ENCODE assay signal across 8 cellular contexts in genomic region chr10:119517235-119518141, GRCh38. TPM values are rescaled to one million over a fixed set of nuclear protein-coding genes. Genes with fewer than 3 reads are reported as not detected.
DNase-seq lines count a peak whose midpoint lies in the region; ATAC-seq and TF ChIP-seq lines count a peak whose summit lies in the region.

No MANE protein-coding gene starts in this region.

- TF ChIP-seq CTCF in heart right ventricle (IDR thresholded peaks at IDR 0.05) (no peak), neutrophil (IDR thresholded peaks at IDR 0.05) (no peak)

- peaks cover 29% of the 10 kb centered on the region for H3K36me3 Mint-ChIP-seq in T-cell
- H3K36me3 Mint-ChIP-seq in central memory CD8-positive, alpha-beta T cell (ENCODE audit: insufficient read depth), result peaks cover 35% of the 10 kb centered on the region

- H3K27me3 ChIP-seq in heart right ventricle (peaks cover 0 to 6% (median 0%) of the 10 kb centered on the region in 7 donors), neutrophil (no peaks in the 10 kb centered on the region)

- peak overlapping the region in 2 of 10 donors; percentile 1 to 86 for H3K27ac ChIP-seq in heart right ventricle
- H3K27ac ChIP-seq in neutrophil, result peak overlapping the region; percentile 63

- intact Hi-C loops in heart right ventricle (cut with DNase I), result no loop called here
- intact Hi-C loops in Right ventricle myocardium superior (cut with DNase I), result no loop called here

- no peak for DNase-seq in heart right ventricle
- no peak for DNase-seq in Right ventricle myocardium superior
- peak in 13 of 34 experiments; percentile 33 to 57 (median 40) for DNase-seq in T-cell
- DNase-seq in central memory CD8-positive, alpha-beta T cell (ENCODE audit: low spot score in 2 of 2), result peak in 1 of 2 donors; percentile 41
- no peak for DNase-seq in NCI-H748 treated with DMSO at 0.1 percent for 48 hours (lab: John Stamatoyannopoulos, UW)
- no peak for DNase-seq in NCI-H2171 treated with DMSO at 0.1 percent for 48 hours (lab: John Stamatoyannopoulos, UW)

- H3K4me1 Mint-ChIP-seq in T-cell, result peaks cover 67 to 78% (median 69%) of the 10 kb centered on the region in 3 donors
- H3K4me1 Mint-ChIP-seq in central memory CD8-positive, alpha-beta T cell, result peaks cover 48% of the 10 kb centered on the region

- ATAC-seq in heart right ventricle, result peak in 7 of 8 donors; percentile 13 to 67 (median 34)
- no peak for ATAC-seq in Right ventricle myocardium superior (ENCODE audit: poor library complexity)
- peak; percentile 53 for ATAC-seq in HG03139 (IDR thresholded peaks at IDR 0.05; ENCODE audit: unreplicated experiment)
- peak; percentile 17 to 39 (median 33) for ATAC-seq in T-cell (replicated peaks in 1 of 4)
- ATAC-seq in central memory CD8-positive, alpha-beta T cell (replicated peaks; ENCODE audit: extremely low read depth, poor library complexity, severe bottlenecking), result peak; percentile 50

- no peaks in the 10 kb centered on the region for H3K9me3 ChIP-seq in heart right ventricle
- H3K9me3 ChIP-seq in neutrophil, result no peaks in the 10 kb centered on the region

- H3K4me1 ChIP-seq in heart right ventricle (peaks cover 0 to 45% (median 15%) of the 10 kb centered on the region in 9 donors), neutrophil (ENCODE audit: control insufficient read depth in 1 of 2, insufficient read depth in 1 of 2, low read depth in 1 of 2, low read length in 1 of 2) (peaks cover 26 to 27% of the 10 kb centered on the region in 2 experiments)

- H3K27me3 Mint-ChIP-seq in T-cell, result no peaks in the 10 kb centered on the region
- H3K27me3 Mint-ChIP-seq in central memory CD8-positive, alpha-beta T cell, result no peaks in the 10 kb centered on the region

- H3K9me3 Mint-ChIP-seq in T-cell, result no peaks in the 10 kb centered on the region
- H3K9me3 Mint-ChIP-seq in central memory CD8-positive, alpha-beta T cell, result no peaks in the 10 kb centered on the region

- H3K36me3 ChIP-seq in heart right ventricle, result peaks cover 0 to 47% (median 0%) of the 10 kb centered on the region in 9 donors
- H3K36me3 ChIP-seq in neutrophil, result no peaks in the 10 kb centered on the region

- WGBS in heart right ventricle, 2 donors, result 81 to 85% methylated on average over 21 of the region's 21 CpGs

- POLR2A ChIA-PET in T-cell (lab: Charles Lee), result interaction anchor here in 1 of 2 donors (1.5 to 1.8 kb wide), 3 partner anchors 10 to 20 kb away, joined by 4 to 6 read pairs (median 6); no protein-coding TSS in a partner anchor

- H3K27ac Mint-ChIP-seq in T-cell, result peak overlapping the region; percentile 95 to 97
- peak overlapping the region; percentile 95 for H3K27ac Mint-ChIP-seq in central memory CD8-positive, alpha-beta T cell (ENCODE audit: low read depth)

- CTCF ChIA-PET in T-cell (lab: Charles Lee), result interaction anchor here (0.9 to 3.3 kb wide), 3 partner anchors 21 to 77 kb away, joined by 3 to 12 read pairs (median 3); partner anchors contain the start of gene RGS10 (in 1 of the 2)

- H3K4me3 ChIP-seq in heart right ventricle (peak overlapping the region in 1 of 10 donors; percentile 18), neutrophil (ENCODE audit: low read depth in 1 of 2, low read length in 1 of 2) (peak overlapping the region; percentile 8 to 18)

- H3K4me3 Mint-ChIP-seq in T-cell, result peak overlapping the region; percentile 47 to 77 (median 57)
- peak overlapping the region; percentile 49 for H3K4me3 Mint-ChIP-seq in central memory CD8-positive, alpha-beta T cell

RNA-seq across cellular contexts. Expression of gene RGS10, which starts 25.0 kb away (rescaled TPM):
- total RNA-seq in heart right ventricle (10 to 100 TPM in 1 of 10 donors, 1 to 10 TPM in 9; 1.9 to 16.5 (median 3.6) TPM), Right ventricle myocardium superior (4.8 TPM), T-cell (100 to 1,000 TPM in 4 of 5 donors, 10 to 100 TPM in 1; 77.1 to 163 (median 155) TPM)
- 1 to 10 TPM; 8.4 to 9.0 TPM for polyA plus RNA-seq in heart right ventricle

Comparison
In these comparisons a context has a peak if more than half of its experiments do, and no peak if none do; other contexts are left out.
1. RNA of gene RGS10, which starts 25.0 kb away (total RNA-seq): 77.1 to 163 TPM in T-cell; 4.8 TPM in Right ventricle myocardium superior (single experiment) and 1.9 to 16.5 TPM in heart right ventricle; every median in the first group is over 4 times any median in the second.